In the genomic region with DNA sequence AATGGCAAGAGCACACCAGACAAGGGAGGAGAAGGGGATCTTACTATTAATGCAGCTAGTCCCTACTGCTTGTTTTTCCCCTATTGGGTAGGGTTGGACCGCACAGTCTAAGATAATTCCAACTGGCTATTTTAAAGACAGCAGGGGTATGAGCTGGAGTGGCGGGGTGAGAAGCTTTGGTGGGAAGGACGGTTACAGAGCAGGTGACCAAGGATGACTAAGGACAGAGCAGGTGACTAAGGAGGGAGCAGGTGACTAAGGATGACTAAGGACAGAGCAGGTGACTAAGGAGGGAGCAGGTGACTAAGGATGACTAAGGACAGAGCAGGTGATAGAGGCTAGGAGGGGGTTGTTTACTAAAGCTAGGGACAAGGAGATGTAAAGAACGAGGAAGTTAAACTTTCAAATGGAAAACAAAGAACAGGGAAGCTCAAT, we compare ENCODE assay signal across 12 cellular contexts. TPM values are rescaled to one million over a fixed set of nuclear protein-coding genes. Genes with fewer than 3 reads are reported as not detected.
DNase-seq lines count a peak whose midpoint lies in the region; ATAC-seq and TF ChIP-seq lines count a peak whose summit lies in the region.
"Not testable (repeated sequence)": the region's sequence is repeated elsewhere in the genome, so short reads cannot be mapped to it uniquely, and the experiment has no call there.
"Had no signal": no experiment of that assay in that cellular context is flagged by ENCODE, and none has a peak within 500 bp of the region (broad histone marks: within the 10 kb centered on the region; RNA-seq: fewer than 3 reads in every experiment).

No MANE protein-coding gene starts in this region.

- 96% methylated on average over 3 of the region's 4 CpGs for WGBS in mammary epithelial cell (ENCODE audit: low coverage, missing lambda C conversion rate)
- WGBS in mesendoderm (ENCODE audit: extremely low coverage, insufficient coverage, low lambda C conversion rate) = no CpG with 5 or more reads among the region's 4 CpGs
- 59% methylated on average over 4 of the region's 4 CpGs for WGBS in smooth muscle cell (ENCODE audit: low lambda C conversion rate)

- H3K9me3 ChIP-seq in Caco-2; HEK293 (ENCODE audit: control insufficient read depth, insufficient read depth, low read depth, low read length); PC-9 (ENCODE audit: insufficient read depth, low read depth); mammary epithelial cell (replicated peaks; ENCODE audit: insufficient read depth, low read length); smooth muscle cell (replicated peaks; ENCODE audit: low read depth): not testable (repeated sequence)

- H4K8ac ChIP-seq in mesendoderm (ENCODE audit: low read depth, low read length) = not testable (repeated sequence)

- not testable (repeated sequence) for H3K9ac ChIP-seq in mammary epithelial cell (ENCODE audit: insufficient read depth, low read length); mesendoderm (ENCODE audit: low read length)
- H3K9ac ChIP-seq in smooth muscle cell (ENCODE audit: low read depth) = peak overlapping the region; percentile 30

- H3K4me3 ChIP-seq in Caco-2 (ENCODE audit: low read depth, low read length); HEK293 (ENCODE audit: low read depth, low read length); PC-9; mammary epithelial cell (replicated peaks in 1 of 3; ENCODE audit: insufficient read depth in 1 of 3, low read depth in 2 of 3, low read length in 3 of 3); mesendoderm (ENCODE audit: low read length): not testable (repeated sequence)
- H3K4me3 ChIP-seq in smooth muscle cell = peak overlapping the region; percentile 21

- dilution Hi-C loops in mammary epithelial cell (cut with HindIII; ENCODE audit: low sequenced_read_pairs) = not testable (repeated sequence)

- not testable (repeated sequence) for H4K20me1 ChIP-seq in PC-9 (ENCODE audit: insufficient read depth); mammary epithelial cell (ENCODE audit: insufficient read depth, low read length); smooth muscle cell (ENCODE audit: low read depth)

- peak; percentile 99 for ATAC-seq in foreskin keratinocyte

- not testable (repeated sequence) for H3K56ac ChIP-seq in mesendoderm (ENCODE audit: low read length)

- H2BK120ac ChIP-seq in mesendoderm (ENCODE audit: low read depth, low read length) = not testable (repeated sequence)

- not testable (repeated sequence) for H3K18ac ChIP-seq in mesendoderm (ENCODE audit: low read length)

- TF ChIP-seq CTCF in Caco-2 (IDR thresholded peaks at IDR 0.05; ENCODE audit: insufficient read depth in 1 of 2, low read depth in 1 of 2, low read length in 1 of 2, severe bottlenecking in 1 of 2, unreplicated experiment in 1 of 2); HEK293 (tag by site-specific recombination; IDR thresholded peaks at IDR 0.05); PC-9 (conservative IDR thresholded peaks at IDR 0.05); mammary epithelial cell (conservative IDR thresholded peaks at IDR 0.05 in 1 of 2, IDR thresholded peaks at IDR 0.05 in 1 of 2; ENCODE audit: extremely low read depth in 1 of 2, insufficient read depth in 1 of 2, low read depth in 1 of 2, low read length in 2 of 2); foreskin keratinocyte (conservative IDR thresholded peaks at IDR 0.05); smooth muscle cell (IDR thresholded peaks at IDR 0.05; ENCODE audit: borderline replicate concordance, insufficient read depth, poor library complexity, severe bottlenecking): not testable (repeated sequence)

- not testable (repeated sequence) for H4K5ac ChIP-seq in mesendoderm (ENCODE audit: low read length)

- H3K9me3 Mint-ChIP-seq in Caco-2 (ENCODE audit: unreplicated experiment) = not testable (repeated sequence)

- POLR2A ChIA-PET in Caco-2 (lab: Charles Lee); HEK293 (lab: Yijun Ruan, JAX); PC-9 (lab: Charles Lee; ENCODE audit: unreplicated experiment): not testable (repeated sequence)

- H3K4me1 Mint-ChIP-seq in Caco-2 (ENCODE audit: low read depth, unreplicated experiment) = peaks cover 27% of the 10 kb centered on the region

- intact Hi-C loops in Caco-2 (cut with micrococcal nuclease; ENCODE audit: unreplicated experiment) = not testable (repeated sequence)
- intact Hi-C loops in PC-9 (cut with micrococcal nuclease; ENCODE audit: unreplicated experiment) = loop anchor here (10.0 kb wide), 1 partner anchor 794 kb away; no protein-coding TSS in a partner anchor
- intact Hi-C loops in mammary epithelial cell (cut with micrococcal nuclease) = loop anchor here (10.0 kb wide), 1 partner anchor 394 kb away; no protein-coding TSS in a partner anchor

- H3K4me3 Mint-ChIP-seq in Caco-2 (ENCODE audit: unreplicated experiment) = not testable (repeated sequence)

- peak overlapping the region; percentile 15 for H3K27ac Mint-ChIP-seq in Caco-2 (ENCODE audit: unreplicated experiment)

- not testable (repeated sequence) for H3K79me1 ChIP-seq in mesendoderm (ENCODE audit: low read length)

- H3K27ac ChIP-seq in HEK293 (ENCODE audit: extremely low read depth, low read depth, low read length); mammary epithelial cell (ENCODE audit: insufficient read depth, low read depth, low read length); mesendoderm (ENCODE audit: low read depth, low read length): not testable (repeated sequence)
- H3K27ac ChIP-seq in PC-9 (peak overlapping the region; percentile 88), foreskin keratinocyte (peak overlapping the region; percentile 65), smooth muscle cell (ENCODE audit: low read depth) (peak overlapping the region; percentile 72)

- H3K4me2 ChIP-seq in PC-9; mammary epithelial cell (ENCODE audit: insufficient read depth, low read depth, low read length); mesendoderm (ENCODE audit: low read length): not testable (repeated sequence)
- H3K4me2 ChIP-seq in smooth muscle cell = peak overlapping the region; percentile 33

- H3F3A ChIP-seq in PC-9 (ENCODE audit: insufficient read depth, low read depth) = peaks cover 17% of the 10 kb centered on the region; the same call in 1 of the 2 replicates
- not testable (repeated sequence) for H3F3A ChIP-seq in smooth muscle cell (ENCODE audit: low read depth)

- in situ Hi-C loops in mammary epithelial cell (cut with MboI; ENCODE audit: low sequenced_read_pairs in 2 of 2) = loop anchor here in 1 of 2 donors (10.0 kb wide), 1 partner anchor 206 kb away; no protein-coding TSS in a partner anchor

- H2BK15ac ChIP-seq in mesendoderm (replicated peaks; ENCODE audit: low read depth) = not testable (repeated sequence)

- CTCF ChIA-PET in Caco-2 (lab: Charles Lee); PC-9 (lab: Charles Lee); mammary epithelial cell (lab: Charles Lee; ENCODE audit: low non-redundant PET): not testable (repeated sequence)
- CTCF ChIA-PET in HEK293 (lab: Yijun Ruan, JAX) = interaction anchor here (1.0 kb wide), 2 partner anchors 20 to 718 kb away, joined by 3 read pairs; no protein-coding TSS in a partner anchor

- not testable (repeated sequence) for H2AK5ac ChIP-seq in mesendoderm (ENCODE audit: low read length)

- H3K36me3 Mint-ChIP-seq in Caco-2 (ENCODE audit: insufficient read depth, unreplicated experiment) = not testable (repeated sequence)

- BruUV-seq in Caco-2 (replicated peaks; lab: Mats Ljungman, UMichigan); PC-9 (replicated peaks; lab: Mats Ljungman, UMichigan); mammary epithelial cell (replicated peaks; lab: Mats Ljungman, UMichigan): not testable (repeated sequence)

- H3K36me3 ChIP-seq in Caco-2 (ENCODE audit: control insufficient read depth, insufficient read depth, low read length); HEK293 (ENCODE audit: control insufficient read depth in 2 of 2, insufficient read depth in 1 of 2, low read length in 2 of 2); PC-9 (ENCODE audit: low read depth); mammary epithelial cell (ENCODE audit: insufficient read depth, low read length); mesendoderm (ENCODE audit: control insufficient read depth, insufficient read depth, low read length); smooth muscle cell (ENCODE audit: low read depth): not testable (repeated sequence)

- H3K27me3 Mint-ChIP-seq in Caco-2 (ENCODE audit: insufficient read depth, unreplicated experiment) = not testable (repeated sequence)

- not testable (repeated sequence) for H2BK5ac ChIP-seq in mesendoderm (ENCODE audit: low read length)

- H3K23ac ChIP-seq in mesendoderm (ENCODE audit: low read length) = not testable (repeated sequence)

- H2AFZ ChIP-seq in PC-9; mammary epithelial cell (ENCODE audit: low read depth, low read length); smooth muscle cell (ENCODE audit: low read depth): not testable (repeated sequence)

- peak; percentile 30 to 49 for DNase-seq in Caco-2
- DNase-seq in PC-9 = peak; percentile 30 to 58
- DNase-seq in activated CD4-positive, alpha-beta T cell treated with anti-CD3 and anti-CD28 coated beads for 48 hours = peak; percentile 3
- DNase-seq in mammary epithelial cell = peak; percentile 67
- DNase-seq in foreskin keratinocyte = peak; percentile 42 to 58
- peak; percentile 60 for DNase-seq in mesendoderm
- DNase-seq in smooth muscle cell (lab: John Stamatoyannopoulos, UW; ENCODE audit: unreplicated experiment) = not testable (repeated sequence)

- peaks cover 32% of the 10 kb centered on the region for H3K79me2 ChIP-seq in PC-9 (ENCODE audit: low read depth)
- H3K79me2 ChIP-seq in mammary epithelial cell (ENCODE audit: insufficient read depth, low read length) = peaks cover 32% of the 10 kb centered on the region
- peaks cover 31% of the 10 kb centered on the region for H3K79me2 ChIP-seq in mesendoderm (ENCODE audit: control insufficient read depth, insufficient read depth, low read length)
- H3K79me2 ChIP-seq in smooth muscle cell (ENCODE audit: low read depth) = peaks cover 98% of the 10 kb centered on the region

- H3K9me2 ChIP-seq in PC-9 (ENCODE audit: insufficient read depth) = not testable (repeated sequence)

- not testable (repeated sequence) for H3K27me3 ChIP-seq in Caco-2 (replicated peaks; ENCODE audit: control insufficient read depth, insufficient read depth, low read length); PC-9 (ENCODE audit: insufficient read depth, low read depth); mammary epithelial cell (ENCODE audit: insufficient read depth, low read length); foreskin keratinocyte; mesendoderm (ENCODE audit: insufficient read depth, low read length, poor library complexity); smooth muscle cell (ENCODE audit: low read depth)

- not testable (repeated sequence) for H3K4ac ChIP-seq in mesendoderm (ENCODE audit: low read depth, low read length)

- peaks cover 30% of the 10 kb centered on the region for H3K4me1 ChIP-seq in Caco-2
- H3K4me1 ChIP-seq in HEK293 (ENCODE audit: control insufficient read depth, insufficient read depth, low read length) = peaks cover 13% of the 10 kb centered on the region
- peaks cover 21% of the 10 kb centered on the region for H3K4me1 ChIP-seq in PC-9 (replicated peaks; ENCODE audit: insufficient read depth)
- peaks cover 22% of the 10 kb centered on the region for H3K4me1 ChIP-seq in mammary epithelial cell (ENCODE audit: insufficient read depth, low read length)
- not testable (repeated sequence) for H3K4me1 ChIP-seq in foreskin keratinocyte; mesendoderm (ENCODE audit: control insufficient read depth, low read depth, low read length)
- H3K4me1 ChIP-seq in smooth muscle cell (ENCODE audit: low read depth) = peaks cover 42% of the 10 kb centered on the region

RNA-seq across cellular contexts. Expression of a gene that starts 7.3 kb away (rescaled TPM):
- total RNA-seq in Caco-2 (2022) (32.4 and 33.0 TPM in 2 replicates), PC-9 (2021) (31.5 and 38.0 TPM in 2 replicates), mammary epithelial cell (10 to 100 TPM; 17.3 to 49.7 TPM), foreskin keratinocyte (7.7 and 11.3 TPM in 2 replicates), smooth muscle cell (95.2 and 115 TPM in 2 replicates)
- polyA plus RNA-seq in mammary epithelial cell (11.0 TPM), foreskin keratinocyte (1.9 and 2.4 TPM in 2 replicates), smooth muscle cell (37.5 and 40.2 TPM in 2 replicates)
- 0.72 TPM for polyA minus RNA-seq in mammary epithelial cell
- polyA plus RNA-seq in mesendoderm (2013, experiment 1 of 2) = 69.6 TPM
- 72.0 TPM for polyA plus RNA-seq in mesendoderm (2013, experiment 2 of 2)
- total RNA-seq: activated CD4-positive, alpha-beta T cell treated with anti-CD3 and anti-CD28 coated beads for 36 hours; activated naive CD4-positive, alpha-beta T cell treated with anti-CD3 and anti-CD28 coated beads, Interleukin-2, amount 50 U/mL, for 72 hours; CD4-positive, alpha-beta T cell; T-helper 2 cell treated with Interferon-gamma antibody and Interleukin-4, amounts not matched to agents 100 ng/mL and 5 ng/mL, for 36 hours had no signal
